ENCODE assay signal across 1 cellular context in genomic region chr1:23554481-23555224, GRCh38.
TF ChIP-seq lines count a peak whose summit lies in the region.

No MANE protein-coding gene starts in this region.

TF ChIP-seq in A549, 52 proteins besides CTCF, POLR2A, EP300 and RAD21 (continued from another document):
- TF ChIP-seq REST (IDR thresholded peaks at IDR 0.05) (no peak), USF2 (IDR thresholded peaks at IDR 0.05) (peak; percentile 59), CHD4 (IDR thresholded peaks at IDR 0.05; ENCODE audit: borderline replicate concordance) (no peak), EHF (CRISPR knock-in tag; IDR thresholded peaks at IDR 0.05) (0 out of 2 replicates have a peak, but pooled peaks have one; percentile 22), NPAS2 (CRISPR knock-in tag; IDR thresholded peaks at IDR 0.05; ENCODE audit: borderline replicate concordance) (no peak), MAFK (IDR thresholded peaks at IDR 0.05; ENCODE audit: partially characterized antibody) (no peak), CBX8 (IDR thresholded peaks at IDR 0.05) (no peak), HMGXB4 (CRISPR knock-in tag; IDR thresholded peaks at IDR 0.05; ENCODE audit: borderline replicate concordance) (no peak), KDM5A (IDR thresholded peaks at IDR 0.05) (no peak), RNF2 (IDR thresholded peaks at IDR 0.05; ENCODE audit: borderline replicate concordance, low read depth) (no peak), BHLHE40 (IDR thresholded peaks at IDR 0.05; ENCODE audit: low read depth, low read length) (no peak), MAZ (IDR thresholded peaks at IDR 0.05; ENCODE audit: borderline replicate concordance, low read depth, low read length) (no peak), POLR2AphosphoS2 (conservative IDR thresholded peaks at IDR 0.05; ENCODE audit: low read length) (no peak), ZSCAN20 (CRISPR knock-in tag; IDR thresholded peaks at IDR 0.05) (no peak), MAX (IDR thresholded peaks at IDR 0.05) (peak; percentile 30), FOSL2 (IDR thresholded peaks at IDR 0.05) (no peak), FOSL2 (CRISPR knock-in tag; IDR thresholded peaks at IDR 0.05) (peak; percentile 15), NFE2L2 (conservative IDR thresholded peaks at IDR 0.05; ENCODE audit: low read length) (no peak), JUN (IDR thresholded peaks at IDR 0.05) (peak; percentile 84 to 86; a peak in 4 of 5 replicates), EHMT2 (IDR thresholded peaks at IDR 0.05; ENCODE audit: low read depth) (no peak), RCOR1 (IDR thresholded peaks at IDR 0.05; ENCODE audit: low read depth, low read length) (no peak), PHF8 (IDR thresholded peaks at IDR 0.05; ENCODE audit: borderline replicate concordance, low read depth) (no peak), FOSB (CRISPR knock-in tag; IDR thresholded peaks at IDR 0.05) (no peak), GATA3 (IDR thresholded peaks at IDR 0.05; ENCODE audit: borderline replicate concordance) (peak; percentile 53; the same call in 1 of the 2 replicates), TP53 (CRISPR knock-in tag; IDR thresholded peaks at IDR 0.05) (0 out of 2 replicates have a peak, but pooled peaks have one; percentile 37), CEBPB (IDR thresholded peaks at IDR 0.05) (no peak), HOXA7 (CRISPR knock-in tag; IDR thresholded peaks at IDR 0.05) (no peak), ATOH8 (CRISPR knock-in tag; IDR thresholded peaks at IDR 0.05; ENCODE audit: low read depth) (peak; percentile 67; the same call in 1 of the 2 replicates), KDM1A (IDR thresholded peaks at IDR 0.05; ENCODE audit: low read depth) (no peak), RARB (CRISPR knock-in tag; IDR thresholded peaks at IDR 0.05) (no peak), MYC (IDR thresholded peaks at IDR 0.05; ENCODE audit: borderline replicate concordance, low read length) (0 out of 2 replicates have a peak, but pooled peaks have one; percentile 39), JUNB (IDR thresholded peaks at IDR 0.05) (no peak), TFCP2L1 (CRISPR knock-in tag; IDR thresholded peaks at IDR 0.05) (no peak), BCL3 (IDR thresholded peaks at IDR 0.05) (peak; percentile 56; the same call in 1 of the 3 replicates), CHD2 (IDR thresholded peaks at IDR 0.05; ENCODE audit: low read length, partially characterized antibody) (no peak), HDAC2 (IDR thresholded peaks at IDR 0.05) (no peak), SREBF2 (IDR thresholded peaks at IDR 0.05) (no peak), NR3C1 (IDR thresholded peaks at IDR 0.05) (no peak), FOXS1 (CRISPR knock-in tag; IDR thresholded peaks at IDR 0.05) (no peak), E2F6 (IDR thresholded peaks at IDR 0.05; ENCODE audit: borderline replicate concordance, low read depth) (0 out of 2 replicates have a peak, but pooled peaks have one; percentile 28)
